Comparison of ENCODE assay signal across 15 cellular contexts in the genomic region with DNA sequence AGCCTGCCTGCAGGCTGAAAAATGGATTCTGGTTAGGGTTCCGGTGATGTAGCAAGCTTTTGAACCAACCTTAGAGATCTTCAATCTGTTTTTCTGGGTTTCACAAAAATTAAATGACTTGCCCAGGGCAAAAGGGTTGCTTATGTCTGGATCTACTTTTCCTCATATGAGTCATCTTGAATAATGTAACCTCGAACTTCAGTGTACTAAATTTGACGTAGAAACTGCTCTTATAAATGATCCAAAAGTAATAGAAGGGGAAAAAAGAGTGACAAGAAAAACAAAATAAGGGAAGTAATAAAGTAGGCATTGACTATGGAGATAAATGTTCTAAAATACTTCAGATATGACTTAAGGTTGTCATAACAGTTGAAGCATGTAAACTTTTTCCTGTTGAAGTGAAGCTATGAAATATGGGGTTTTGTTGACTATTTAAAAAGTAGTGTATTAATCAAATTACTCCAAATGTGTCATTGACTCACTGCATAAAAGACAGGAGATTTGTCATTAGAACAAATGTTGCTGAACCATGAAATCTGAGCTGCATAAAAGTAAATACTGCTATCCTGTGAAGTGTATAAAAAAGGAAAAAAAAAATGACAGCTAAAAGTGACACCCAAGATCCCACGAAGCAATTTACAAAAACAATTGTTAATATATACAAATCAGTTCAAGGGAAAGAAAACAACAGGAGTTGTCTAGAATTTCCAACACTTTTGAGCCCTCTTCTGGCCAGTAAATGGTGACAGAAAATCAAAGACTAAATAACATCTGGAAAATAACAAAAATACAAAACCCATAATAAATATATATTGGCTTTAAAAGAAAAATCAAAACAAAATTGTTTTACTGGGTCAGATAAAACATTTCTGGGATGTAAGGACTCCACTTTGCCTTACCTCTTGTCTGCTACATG.
DNase-seq lines count a peak whose midpoint lies in the region; ATAC-seq and TF ChIP-seq lines count a peak whose summit lies in the region.
"Had no signal": no experiment of that assay in that cellular context is flagged by ENCODE, and none has a peak within 500 bp of the region (broad histone marks: within the 10 kb centered on the region; RNA-seq: fewer than 3 reads in every experiment).

No MANE protein-coding gene starts in this region.

- no peak overlapping the region for H2BK15ac ChIP-seq in mesenchymal stem cell (ENCODE audit: low read depth, poor library complexity, severe bottlenecking)

- intact Hi-C loops in left colon (cut with DNase I, micrococcal nuclease), result no loop called here

- TF ChIP-seq CTCF in OCI-LY3 (IDR thresholded peaks at IDR 0.05; ENCODE audit: low read depth, low read length) (no peak), epithelial cell of esophagus (IDR thresholded peaks at IDR 0.05; ENCODE audit: insufficient read depth, low read depth, low read length, missing control alignments) (no peak), GM10266 (IDR thresholded peaks at IDR 0.05; ENCODE audit: control insufficient read depth, insufficient read depth, low read depth, missing control alignments) (no peak), GM13977 (IDR thresholded peaks at IDR 0.05; ENCODE audit: extremely low read depth, insufficient read depth, missing control alignments) (no peak)

- no peak overlapping the region for H3K18ac ChIP-seq in mesenchymal stem cell (ENCODE audit: low read depth in 1 of 2, low read length in 2 of 2)

- H4K20me1 ChIP-seq in OCI-LY3 (ENCODE audit: insufficient read depth, low read length), result no peaks in the 10 kb centered on the region

- peak; percentile 81 for DNase-seq in EH (ENCODE audit: low read depth)
- DNase-seq in epithelial cell of esophagus (ENCODE audit: low read depth), result peak; percentile 56
- DNase-seq in mesenchymal stem cell, result peak; percentile 72
- no peak for DNase-seq in GM10266 (ENCODE audit: extremely low spot score)
- no peak for DNase-seq in left colon
- DNase-seq in GM13977 (ENCODE audit: low spot score), result no peak
- no peak for DNase-seq in activated T-cell treated with anti-CD3 and anti-CD28 coated beads, Interleukin-2, amount 50 U/mL, for 48 hours
- DNase-seq: activated CD4-positive, alpha-beta T cell treated with anti-CD3 and anti-CD28 coated beads for 4 hours; activated gamma-delta T cell treated with Interleukin-2 at 50 U/mL for 16 hours; cortex of kidney; NCI-H524 treated with DMSO at 0.1 percent for 48 hours had no signal

- H3K9me3 ChIP-seq in OCI-LY3 (ENCODE audit: insufficient read depth, low read length), result no peaks in the 10 kb centered on the region
- H3K9me3 ChIP-seq in mesenchymal stem cell (ENCODE audit: control insufficient read depth, low read length), result no peaks in the 10 kb centered on the region
- H3K9me3 ChIP-seq: SJSA1, vagina had no signal

- in situ Hi-C loops in GM13977 (cut with MboI; ENCODE audit: low pct_unique_long_range_greater_than_20kb, low sequenced_read_pairs, unreplicated experiment), result no loop called here

- H4K91ac ChIP-seq in mesenchymal stem cell (ENCODE audit: low read length), result no peak overlapping the region

- H3K4me3 ChIP-seq in OCI-LY3 (ENCODE audit: low read length), result no peak overlapping the region
- H3K4me3 ChIP-seq in epithelial cell of esophagus (ENCODE audit: low read length), result no peak overlapping the region
- H3K4me3 ChIP-seq in mesenchymal stem cell (ENCODE audit: insufficient read depth in 1 of 2, low read depth in 1 of 2, low read length in 2 of 2), result no peak overlapping the region
- H3K4me3 ChIP-seq: GM12878, SJSA1, vagina had no signal

- H2BK5ac ChIP-seq in mesenchymal stem cell (ENCODE audit: low read depth, low read length, poor library complexity, severe bottlenecking), result no peak overlapping the region

- peaks cover 9% of the 10 kb centered on the region for H3K4me1 ChIP-seq in OCI-LY3 (ENCODE audit: low read length)
- peaks cover 4% of the 10 kb centered on the region for H3K4me1 ChIP-seq in mesenchymal stem cell (ENCODE audit: control insufficient read depth, insufficient read depth, low read depth, low read length)

- H2AFZ ChIP-seq in OCI-LY3 (ENCODE audit: low read depth, low read length) (no peak overlapping the region), mesenchymal stem cell (ENCODE audit: low read depth, low read length) (no peak overlapping the region)

- H2BK12ac ChIP-seq in mesenchymal stem cell (ENCODE audit: low read length in 2 of 2), result no peak overlapping the region

- H3K36me3 ChIP-seq in OCI-LY3 (replicated peaks; ENCODE audit: low read depth, low read length), result no peaks in the 10 kb centered on the region
- H3K36me3 ChIP-seq in mesenchymal stem cell (ENCODE audit: control insufficient read depth in 1 of 2, insufficient read depth in 2 of 2, low read depth in 1 of 2, low read length in 2 of 2), result no peaks in the 10 kb centered on the region
- H3K36me3 ChIP-seq: SJSA1, vagina had no signal

- no peak overlapping the region for H4K8ac ChIP-seq in mesenchymal stem cell (ENCODE audit: low read length)

- H2AK5ac ChIP-seq in mesenchymal stem cell (ENCODE audit: low read length, severe bottlenecking), result no peak overlapping the region

- 0 out of 2 replicates have a peak, but pooled peaks cover 4% of the 10 kb centered on the region for H3K27me3 ChIP-seq in OCI-LY3 (ENCODE audit: low read depth, low read length)
- H3K27me3 ChIP-seq in mesenchymal stem cell (ENCODE audit: control insufficient read depth in 1 of 2, insufficient read depth in 1 of 2, low read length in 2 of 2), result no peaks in the 10 kb centered on the region
- H3K27me3 ChIP-seq: SJSA1, vagina had no signal

- no peaks in the 10 kb centered on the region for H3K79me1 ChIP-seq in mesenchymal stem cell (replicated peaks; ENCODE audit: low read length, poor library complexity, severe bottlenecking)

- H3K4ac ChIP-seq in mesenchymal stem cell (ENCODE audit: low read depth in 1 of 2, low read length in 2 of 2), result no peak overlapping the region

- peak overlapping the region; percentile 22; the same call in 1 of the 2 replicates for H3K4me2 ChIP-seq in OCI-LY3 (ENCODE audit: low read length)
- H3K4me2 ChIP-seq in mesenchymal stem cell (ENCODE audit: low read length, poor library complexity, severe bottlenecking), result no peak overlapping the region

- 90% methylated on average over 1 of the region's 4 CpGs for WGBS in mesenchymal stem cell

- H3K23ac ChIP-seq in mesenchymal stem cell (ENCODE audit: low read length in 2 of 2), result no peak overlapping the region

- H3K14ac ChIP-seq in mesenchymal stem cell (ENCODE audit: low read length in 2 of 2), result no peak overlapping the region

- no peak overlapping the region for H3K27ac ChIP-seq in OCI-LY3 (ENCODE audit: low read length)
- H3K27ac ChIP-seq in mesenchymal stem cell (ENCODE audit: low read length, poor library complexity, severe bottlenecking), result peak overlapping the region; percentile 57
- H3K27ac ChIP-seq: SJSA1, vagina had no signal

- H2BK120ac ChIP-seq in mesenchymal stem cell (ENCODE audit: low read depth, low read length), result no peak overlapping the region

- H3K9ac ChIP-seq in OCI-LY3 (ENCODE audit: low read length), result no peak overlapping the region
- H3K9ac ChIP-seq in mesenchymal stem cell (ENCODE audit: low read length), result peak overlapping the region; percentile 60

- H3K79me2 ChIP-seq in OCI-LY3 (ENCODE audit: low read length), result no peaks in the 10 kb centered on the region

- ATAC-seq in left colon, result no peak
- ATAC-seq: GM12878 had no signal

Comparison
In these comparisons a context has a peak if more than half of its experiments do, and no peak if none do; other contexts are left out.
1. DNase-seq: peak in EH (single experiment), epithelial cell of esophagus (single experiment) and mesenchymal stem cell (single experiment); none in GM10266 (single experiment), left colon (0 of 2), GM13977 (single experiment) and activated T-cell treated with anti-CD3 and anti-CD28 coated beads, Interleukin-2, amount 50 U/mL, for 48 hours (0 of 2).